Comparison of ENCODE assay signal across 23 cellular contexts in the genomic region with DNA sequence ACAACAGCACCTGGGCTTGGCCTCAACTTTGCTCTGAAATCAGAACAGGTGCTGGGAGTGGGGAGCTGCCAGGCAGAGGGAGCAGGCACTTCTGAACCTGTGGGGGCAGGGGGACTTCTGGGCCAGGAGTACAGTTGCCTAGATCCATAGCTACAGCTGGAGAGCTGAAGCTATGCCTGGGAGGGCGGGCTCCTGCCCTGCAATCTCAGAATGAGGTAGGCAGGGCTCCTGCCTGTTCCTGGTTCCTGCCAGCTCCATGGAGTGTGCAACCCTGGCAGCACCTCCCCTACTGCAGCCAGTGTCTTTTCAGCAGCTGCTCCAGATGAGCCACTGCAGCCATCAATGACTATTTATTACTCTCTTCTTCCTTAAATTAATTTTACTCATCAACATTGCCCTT.
"Had no signal": no experiment of that assay in that cellular context is flagged by ENCODE, and none has a peak within 500 bp of the region (broad histone marks: within the 10 kb centered on the region; RNA-seq: fewer than 3 reads in every experiment).

No MANE protein-coding gene starts in this region.

- H3K4me3 ChIP-seq: colonic mucosa, coronary artery, dorsolateral prefrontal cortex, esophagus muscularis mucosa, esophagus squamous epithelium, gastrocnemius medialis, gastroesophageal sphincter, heart left ventricle, heart right ventricle had no signal

- H3K27ac ChIP-seq: colonic mucosa, coronary artery, dorsolateral prefrontal cortex, epithelial cell of prostate, esophagus muscularis mucosa, esophagus squamous epithelium, foreskin keratinocyte, gastrocnemius medialis, gastroesophageal sphincter, heart left ventricle, heart right ventricle had no signal

- H3K9me3 ChIP-seq: colonic mucosa, esophagus muscularis mucosa, gastrocnemius medialis, gastroesophageal sphincter had no signal

- H3K4me3 Mint-ChIP-seq: dendritic cell treated with granulocyte-macrophage colony-stimulating factor and Interleukin-4, amounts not matched to agents 40 ng/mL and 50 ng/mL, for 4 days; effector memory CD8-positive, alpha-beta T cell; endodermal cell had no signal

- DNase-seq: colonic mucosa; cortex of kidney; dermis blood vessel endothelial cell; dorsolateral prefrontal cortex; effector CD8-positive, alpha-beta T cell; effector memory CD4-positive, alpha-beta T cell; effector memory CD8-positive, alpha-beta T cell; endodermal cell; erythroblast; esophagus squamous epithelium; foreskin fibroblast; foreskin keratinocyte; foreskin melanocyte; gastrocnemius medialis; glutamatergic neuron; head of caudate nucleus; heart left ventricle; heart right ventricle had no signal

- H3K27ac Mint-ChIP-seq: dendritic cell treated with granulocyte-macrophage colony-stimulating factor and Interleukin-4, amounts not matched to agents 40 ng/mL and 50 ng/mL, for 4 days; effector memory CD8-positive, alpha-beta T cell; endodermal cell had no signal

- H3K36me3 ChIP-seq: colonic mucosa, esophagus muscularis mucosa, esophagus squamous epithelium, gastrocnemius medialis, gastroesophageal sphincter, heart left ventricle, heart right ventricle had no signal

- H3K27me3 Mint-ChIP-seq: dendritic cell treated with granulocyte-macrophage colony-stimulating factor and Interleukin-4, amounts not matched to agents 40 ng/mL and 50 ng/mL, for 4 days; effector memory CD8-positive, alpha-beta T cell had no signal

- H3K4me1 ChIP-seq: colonic mucosa, esophagus muscularis mucosa, esophagus squamous epithelium, foreskin keratinocyte, gastrocnemius medialis, gastroesophageal sphincter had no signal

- H3K27me3 ChIP-seq: colonic mucosa, dorsolateral prefrontal cortex, esophagus muscularis mucosa, esophagus squamous epithelium, foreskin keratinocyte, gastrocnemius medialis, gastroesophageal sphincter, heart left ventricle, heart right ventricle had no signal
